Comparison of ENCODE assay signal across 22 cellular contexts in genomic region chr2:178825183-178825582, GRCh38. TPM values are rescaled to one million over a fixed set of nuclear protein-coding genes. Genes with fewer than 3 reads are reported as not detected.
DNase-seq lines count a peak whose midpoint lies in the region; ATAC-seq, FAIRE-seq and TF ChIP-seq lines count a peak whose summit lies in the region.
"Had no signal": no experiment of that assay in that cellular context is flagged by ENCODE, and none has a peak within 500 bp of the region (broad histone marks: within the 10 kb centered on the region; RNA-seq: fewer than 3 reads in every experiment).

No MANE protein-coding gene starts in this region.

- H3K27ac ChIP-seq in cardiac muscle cell (peak overlapping the region; percentile 58), heart left ventricle (no peak overlapping the region), astrocyte (ENCODE audit: low read depth, low read length) (no peak overlapping the region), caudate nucleus (ENCODE audit: low read depth, low read length) (no peak overlapping the region)
- H3K27ac ChIP-seq: epithelial cell of prostate, upper lobe of right lung had no signal

- DNase-seq in cardiac muscle cell (ENCODE audit: low read depth in 1 of 2, low spot score in 1 of 2) (peak in 1 of 2 donors; percentile 29), heart left ventricle (no peak), astrocyte (ENCODE audit: low read depth) (peak; percentile 79), fibroblast of the aortic adventitia (ENCODE audit: low read depth) (peak; percentile 63), GM19240 (ENCODE audit: insufficient read length, low spot score) (no peak), caudate nucleus (lab: John Stamatoyannopoulos, UW) (no peak)
- DNase-seq: activated B cell treated with CpG ODN at 0.5 μM for 24 hours; kidney; MM.1S; NCI-H1694 treated with DMSO at 0.1 percent for 48 hours; nephron progenitor cell; retina; SHP77 treated with DMSO at 0.1 percent for 48 hours; stimulated activated naive CD8-positive, alpha-beta T cell treated with anti-CD3 and anti-CD28 coated beads, Interleukin-15, Interleukin-2, amounts not matched to agents 100 U/mL and 50 U/mL, for 24 hours; T-helper 2 cell; upper lobe of right lung had no signal

- peaks cover under 1% of the 10 kb centered on the region for H3K4me1 Mint-ChIP-seq in astrocyte (ENCODE audit: low read depth, unreplicated experiment)
- H3K4me1 Mint-ChIP-seq: activated T-helper 17 cell treated with anti-CD3 and anti-CD28 coated beads, Interleukin-2, amount 50 U/mL, for 72 hours had no signal

- H3K27me3 ChIP-seq in cardiac muscle cell = no peaks in the 10 kb centered on the region
- H3K27me3 ChIP-seq in heart left ventricle = no peaks in the 10 kb centered on the region
- H3K27me3 ChIP-seq in astrocyte (ENCODE audit: insufficient read depth, low read length) = no peaks in the 10 kb centered on the region
- H3K27me3 ChIP-seq: upper lobe of right lung had no signal

- H3K27me3 Mint-ChIP-seq in astrocyte (ENCODE audit: low read depth, unreplicated experiment) = no peaks in the 10 kb centered on the region
- H3K27me3 Mint-ChIP-seq: activated B cell treated with CpG ODN at 0.5 μM for 24 hours; activated T-helper 17 cell treated with anti-CD3 and anti-CD28 coated beads, Interleukin-2, amount 50 U/mL, for 72 hours had no signal

- no peak for TF ChIP-seq POLR2A in heart left ventricle (IDR thresholded peaks at IDR 0.05)

- H3K36me3 ChIP-seq in cardiac muscle cell (peaks cover 57% of the 10 kb centered on the region), heart left ventricle (peaks cover 0 to 16% (median 0%) of the 10 kb centered on the region in 9 donors), astrocyte (ENCODE audit: insufficient read depth, low read length) (no peaks in the 10 kb centered on the region)
- H3K36me3 ChIP-seq: upper lobe of right lung had no signal

- H3K79me2 ChIP-seq in astrocyte (ENCODE audit: insufficient read depth, low read length) = no peaks in the 10 kb centered on the region

- no peak overlapping the region for H3K9ac ChIP-seq in astrocyte (ENCODE audit: low read length)

- H3K4me2 ChIP-seq in astrocyte (ENCODE audit: low read length) = peak overlapping the region; percentile 6

- H3K36me3 Mint-ChIP-seq in astrocyte (ENCODE audit: low read depth, unreplicated experiment) = no peaks in the 10 kb centered on the region

- H4K20me1 ChIP-seq in astrocyte (ENCODE audit: insufficient read depth, low read length) = no peaks in the 10 kb centered on the region

- no peaks in the 10 kb centered on the region for H3K9me3 ChIP-seq in cardiac muscle cell (ENCODE audit: low read depth)
- peaks cover 0 to 11% (median 0%) of the 10 kb centered on the region in 12 donors for H3K9me3 ChIP-seq in heart left ventricle
- no peaks in the 10 kb centered on the region for H3K9me3 ChIP-seq in astrocyte (ENCODE audit: insufficient read depth, low read depth, low read length)
- H3K9me3 ChIP-seq: upper lobe of right lung had no signal

- intact Hi-C loops in heart left ventricle (cut with DNase I) = loop anchor here in 2 of 10 donors (5.0 kb wide), 2 partner anchors 37 to 67 kb away; no protein-coding TSS in a partner anchor

- WGBS in heart left ventricle, 4 donors = 0 to 36% (median 14%) methylated on average over 1 of the region's 1 CpG

- H3K4me1 ChIP-seq in cardiac muscle cell (ENCODE audit: low read depth) = peaks cover 11% of the 10 kb centered on the region
- H3K4me1 ChIP-seq in heart left ventricle = peaks cover 0 to 31% (median 19%) of the 10 kb centered on the region in 12 donors
- peaks cover 5% of the 10 kb centered on the region for H3K4me1 ChIP-seq in astrocyte (ENCODE audit: insufficient read depth, low read length)
- H3K4me1 ChIP-seq: upper lobe of right lung had no signal

- H2AFZ ChIP-seq in astrocyte (ENCODE audit: low read depth, low read length) = no peak overlapping the region

- H3K4me3 ChIP-seq in cardiac muscle cell (no peak overlapping the region), heart left ventricle (no peak overlapping the region), astrocyte (ENCODE audit: insufficient read depth, low read depth, low read length) (no peak overlapping the region), fibroblast of the aortic adventitia (ENCODE audit: low read depth, low read length) (no peak overlapping the region)
- H3K4me3 ChIP-seq: upper lobe of right lung had no signal

- peak; percentile 39 for FAIRE-seq in astrocyte (lab: Jason Lieb, UNC)
- FAIRE-seq: colon, kidney had no signal

- no peak for ATAC-seq in heart left ventricle
- no peak for ATAC-seq in HG02884 (IDR thresholded peaks at IDR 0.05; ENCODE audit: unreplicated experiment)
- no peak for ATAC-seq in HG02852 (IDR thresholded peaks at IDR 0.05; ENCODE audit: unreplicated experiment)
- ATAC-seq: activated T-helper 17 cell treated with anti-CD3 and anti-CD28 coated beads, Interleukin-2, amount 50 U/mL, for 72 hours; HCT116; stimulated activated naive CD8-positive, alpha-beta T cell treated with anti-CD3 and anti-CD28 coated beads, Interleukin-15, Interleukin-2, amounts not matched to agents 100 U/mL and 50 U/mL, for 24 hours; upper lobe of right lung had no signal

- no peak overlapping the region for H3K4me3 Mint-ChIP-seq in astrocyte (ENCODE audit: unreplicated experiment)
- H3K4me3 Mint-ChIP-seq: activated B cell treated with CpG ODN at 0.5 μM for 24 hours; activated T-helper 17 cell treated with anti-CD3 and anti-CD28 coated beads, Interleukin-2, amount 50 U/mL, for 72 hours; nephron progenitor cell had no signal

- no peak overlapping the region for H3K27ac Mint-ChIP-seq in astrocyte (ENCODE audit: unreplicated experiment)
- H3K27ac Mint-ChIP-seq: activated B cell treated with CpG ODN at 0.5 μM for 24 hours; activated T-helper 17 cell treated with anti-CD3 and anti-CD28 coated beads, Interleukin-2, amount 50 U/mL, for 72 hours; nephron progenitor cell had no signal

- H3K9me3 Mint-ChIP-seq in astrocyte (ENCODE audit: unreplicated experiment) = no peaks in the 10 kb centered on the region
- H3K9me3 Mint-ChIP-seq: activated B cell treated with CpG ODN at 0.5 μM for 24 hours; activated T-helper 17 cell treated with anti-CD3 and anti-CD28 coated beads, Interleukin-2, amount 50 U/mL, for 72 hours had no signal

- TF ChIP-seq CTCF in cardiac muscle cell (IDR thresholded peaks at IDR 0.05; ENCODE audit: low read depth, low read length) = no peak
- no peak for TF ChIP-seq CTCF in heart left ventricle (IDR thresholded peaks at IDR 0.05)
- no peak for TF ChIP-seq CTCF in astrocyte (IDR thresholded peaks at IDR 0.05; ENCODE audit: insufficient read depth, low read depth, low read length)
- no peak for TF ChIP-seq CTCF in fibroblast of the aortic adventitia (IDR thresholded peaks at IDR 0.05; ENCODE audit: insufficient read depth, low read length)

RNA-seq across cellular contexts. Expression of gene TTN, which starts 18.0 kb away (rescaled TPM):
- total RNA-seq in cardiac muscle cell = 473 and 1,214 TPM in 2 replicates
- polyA plus RNA-seq in cardiac muscle cell = 1,208 and 1,558 TPM in 2 replicates
- total RNA-seq in heart left ventricle = 1,000 to 10,000 TPM; 2,645 to 4,653 (median 3,666) TPM
- 100 to 1,000 TPM; 136 to 653 TPM for polyA plus RNA-seq in heart left ventricle
- 0.50 and 0.53 TPM in 2 replicates for total RNA-seq in astrocyte
- total RNA-seq in fibroblast of the aortic adventitia (ENCODE audit: low replicate concordance) = 0.16 and 5.5 TPM in 2 replicates

Comparison
In these comparisons a context has a peak if more than half of its experiments do, and no peak if none do; other contexts are left out.
1. DNase-seq: peak in astrocyte (single experiment) and fibroblast of the aortic adventitia (single experiment); none in heart left ventricle (0 of 5), GM19240 (single experiment) and caudate nucleus (0 of 61).
2. RNA of gene TTN, which starts 18.0 kb away (total RNA-seq): 2,645 to 4,653 TPM in heart left ventricle and 473 to 1,214 TPM in cardiac muscle cell; 0.16 to 5.5 TPM in fibroblast of the aortic adventitia and 0.50 to 0.53 TPM in astrocyte; every median in the first group is over 10 times any median in the second.